Comparison of ENCODE assay signal across 1 cellular context in the genomic region with DNA sequence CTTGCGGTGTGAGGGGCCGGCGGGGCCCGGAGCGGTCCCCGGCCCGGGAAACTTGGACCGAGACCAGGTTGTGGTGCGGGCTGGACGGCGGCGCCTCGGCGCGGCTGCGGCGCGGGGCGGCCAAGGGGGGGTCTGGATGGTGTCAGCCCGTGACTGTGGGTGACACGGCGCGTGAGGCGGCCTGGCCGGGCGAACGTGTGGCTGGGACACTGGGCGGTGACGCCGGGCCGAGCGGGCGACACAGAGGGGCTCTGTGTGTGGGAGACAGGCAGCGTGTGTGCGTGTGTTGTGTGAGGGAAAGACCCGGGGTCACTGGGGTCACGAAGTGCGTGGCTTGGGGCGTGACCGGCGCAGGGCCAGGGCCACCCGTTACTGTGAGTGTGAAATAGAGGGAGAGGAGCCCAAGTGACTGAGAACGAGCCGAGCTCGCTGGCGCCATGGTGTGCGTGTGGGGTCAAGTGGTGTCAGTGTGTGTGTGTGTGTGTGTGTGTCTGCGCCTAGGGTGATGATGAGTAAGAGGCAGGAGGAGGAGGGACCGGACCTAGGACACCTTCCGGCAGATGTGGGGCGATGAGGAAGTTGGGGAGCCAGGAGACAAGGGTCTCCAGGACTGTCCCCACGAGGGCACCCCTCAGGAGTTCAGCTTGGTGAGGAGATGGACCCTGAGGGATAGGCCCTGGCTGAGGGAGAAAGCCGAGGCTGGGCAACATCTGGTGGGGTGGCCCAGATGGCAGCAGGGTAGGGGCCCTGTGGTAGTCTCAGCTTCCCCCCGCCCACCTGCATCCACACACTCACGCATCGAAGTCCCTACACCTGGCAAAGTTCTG.
A peak's percentile ranks its signal among the peaks of the same experiment; 100 is the strongest.
TF ChIP-seq lines count a peak whose summit lies in the region.

No MANE protein-coding gene starts in this region.

TF ChIP-seq in HepG2, 621 proteins besides CTCF, POLR2A, EP300 and RAD21 (continued from another document and continues in another):
- TF ChIP-seq, protein P1, sequence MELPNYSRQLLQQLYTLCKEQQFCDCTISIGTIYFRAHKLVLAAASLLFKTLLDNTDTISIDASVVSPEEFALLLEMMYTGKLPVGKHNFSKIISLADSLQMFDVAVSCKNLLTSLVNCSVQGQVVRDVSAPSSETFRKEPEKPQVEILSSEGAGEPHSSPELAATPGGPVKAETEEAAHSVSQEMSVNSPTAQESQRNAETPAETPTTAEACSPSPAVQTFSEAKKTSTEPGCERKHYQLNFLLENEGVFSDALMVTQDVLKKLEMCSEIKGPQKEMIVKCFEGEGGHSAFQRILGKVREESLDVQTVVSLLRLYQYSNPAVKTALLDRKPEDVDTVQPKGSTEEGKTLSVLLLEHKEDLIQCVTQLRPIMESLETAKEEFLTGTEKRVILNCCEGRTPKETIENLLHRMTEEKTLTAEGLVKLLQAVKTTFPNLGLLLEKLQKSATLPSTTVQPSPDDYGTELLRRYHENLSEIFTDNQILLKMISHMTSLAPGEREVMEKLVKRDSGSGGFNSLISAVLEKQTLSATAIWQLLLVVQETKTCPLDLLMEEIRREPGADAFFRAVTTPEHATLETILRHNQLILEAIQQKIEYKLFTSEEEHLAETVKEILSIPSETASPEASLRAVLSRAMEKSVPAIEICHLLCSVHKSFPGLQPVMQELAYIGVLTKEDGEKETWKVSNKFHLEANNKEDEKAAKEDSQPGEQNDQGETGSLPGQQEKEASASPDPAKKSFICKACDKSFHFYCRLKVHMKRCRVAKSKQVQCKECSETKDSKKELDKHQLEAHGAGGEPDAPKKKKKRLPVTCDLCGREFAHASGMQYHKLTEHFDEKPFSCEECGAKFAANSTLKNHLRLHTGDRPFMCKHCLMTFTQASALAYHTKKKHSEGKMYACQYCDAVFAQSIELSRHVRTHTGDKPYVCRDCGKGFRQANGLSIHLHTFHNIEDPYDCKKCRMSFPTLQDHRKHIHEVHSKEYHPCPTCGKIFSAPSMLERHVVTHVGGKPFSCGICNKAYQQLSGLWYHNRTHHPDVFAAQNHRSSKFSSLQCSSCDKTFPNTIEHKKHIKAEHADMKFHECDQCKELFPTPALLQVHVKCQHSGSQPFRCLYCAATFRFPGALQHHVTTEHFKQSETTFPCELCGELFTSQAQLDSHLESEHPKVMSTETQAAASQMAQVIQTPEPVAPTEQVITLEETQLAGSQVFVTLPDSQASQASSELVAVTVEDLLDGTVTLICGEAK (IDR thresholded peaks at IDR 0.05), result no peak
- TF ChIP-seq, protein P1 (CRISPR knock-in tag; IDR thresholded peaks at IDR 0.05), result no peak
- TF ChIP-seq NR2C2 (CRISPR knock-in tag; IDR thresholded peaks at IDR 0.05; ENCODE audit: borderline replicate concordance) (peak; percentile 61), HES4 (CRISPR knock-in tag; IDR thresholded peaks at IDR 0.05; ENCODE audit: borderline replicate concordance) (no peak), ZNF768 (CRISPR knock-in tag; IDR thresholded peaks at IDR 0.05) (peak; percentile 1; the same call in 1 of the 2 replicates), ZNF101 (CRISPR knock-in tag; IDR thresholded peaks at IDR 0.05; ENCODE audit: borderline replicate concordance, low read depth) (no peak), SRSF9 (IDR thresholded peaks at IDR 0.05; ENCODE audit: borderline replicate concordance, insufficient read depth, low read depth, low read length, poor library complexity, severe bottlenecking) (no peak), KLF16 (CRISPR knock-in tag; IDR thresholded peaks at IDR 0.05) (no peak), YEATS2 (CRISPR knock-in tag; IDR thresholded peaks at IDR 0.05; ENCODE audit: borderline replicate concordance) (no peak), HNF4G (IDR thresholded peaks at IDR 0.05; ENCODE audit: borderline replicate concordance, low read depth, low read length) (no peak), HNF4G (CRISPR knock-in tag; IDR thresholded peaks at IDR 0.05; ENCODE audit: borderline replicate concordance, low read depth) (no peak), ZNF891 (CRISPR knock-in tag; IDR thresholded peaks at IDR 0.05) (no peak), GATA4 (IDR thresholded peaks at IDR 0.05; ENCODE audit: borderline replicate concordance, low read depth) (no peak), GATAD2A (CRISPR knock-in tag; IDR thresholded peaks at IDR 0.05) (peak; percentile 29; the same call in 1 of the 2 replicates), ATF1 (CRISPR knock-in tag; IDR thresholded peaks at IDR 0.05) (no peak), MNT (IDR thresholded peaks at IDR 0.05) (0 out of 2 replicates have a peak, but pooled peaks have one; percentile 17), REPIN1 (CRISPR knock-in tag; IDR thresholded peaks at IDR 0.05; ENCODE audit: borderline replicate concordance, low read depth) (no peak), KLF15 (CRISPR knock-in tag; IDR thresholded peaks at IDR 0.05; ENCODE audit: borderline replicate concordance) (no peak), SPEN (CRISPR knock-in tag; IDR thresholded peaks at IDR 0.05; ENCODE audit: low read depth) (no peak), NFE2L1 (CRISPR knock-in tag; IDR thresholded peaks at IDR 0.05; ENCODE audit: borderline replicate concordance) (no peak), NR2F1 (CRISPR knock-in tag; IDR thresholded peaks at IDR 0.05) (peak; percentile 62 to 88; a peak in 3 of 4 replicates)
- TF ChIP-seq, protein P2, sequence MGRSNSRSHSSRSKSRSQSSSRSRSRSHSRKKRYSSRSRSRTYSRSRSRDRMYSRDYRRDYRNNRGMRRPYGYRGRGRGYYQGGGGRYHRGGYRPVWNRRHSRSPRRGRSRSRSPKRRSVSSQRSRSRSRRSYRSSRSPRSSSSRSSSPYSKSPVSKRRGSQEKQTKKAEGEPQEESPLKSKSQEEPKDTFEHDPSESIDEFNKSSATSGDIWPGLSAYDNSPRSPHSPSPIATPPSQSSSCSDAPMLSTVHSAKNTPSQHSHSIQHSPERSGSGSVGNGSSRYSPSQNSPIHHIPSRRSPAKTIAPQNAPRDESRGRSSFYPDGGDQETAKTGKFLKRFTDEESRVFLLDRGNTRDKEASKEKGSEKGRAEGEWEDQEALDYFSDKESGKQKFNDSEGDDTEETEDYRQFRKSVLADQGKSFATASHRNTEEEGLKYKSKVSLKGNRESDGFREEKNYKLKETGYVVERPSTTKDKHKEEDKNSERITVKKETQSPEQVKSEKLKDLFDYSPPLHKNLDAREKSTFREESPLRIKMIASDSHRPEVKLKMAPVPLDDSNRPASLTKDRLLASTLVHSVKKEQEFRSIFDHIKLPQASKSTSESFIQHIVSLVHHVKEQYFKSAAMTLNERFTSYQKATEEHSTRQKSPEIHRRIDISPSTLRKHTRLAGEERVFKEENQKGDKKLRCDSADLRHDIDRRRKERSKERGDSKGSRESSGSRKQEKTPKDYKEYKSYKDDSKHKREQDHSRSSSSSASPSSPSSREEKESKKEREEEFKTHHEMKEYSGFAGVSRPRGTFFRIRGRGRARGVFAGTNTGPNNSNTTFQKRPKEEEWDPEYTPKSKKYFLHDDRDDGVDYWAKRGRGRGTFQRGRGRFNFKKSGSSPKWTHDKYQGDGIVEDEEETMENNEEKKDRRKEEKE (IDR thresholded peaks at IDR 0.05), result no peak
- TF ChIP-seq, protein P3, sequence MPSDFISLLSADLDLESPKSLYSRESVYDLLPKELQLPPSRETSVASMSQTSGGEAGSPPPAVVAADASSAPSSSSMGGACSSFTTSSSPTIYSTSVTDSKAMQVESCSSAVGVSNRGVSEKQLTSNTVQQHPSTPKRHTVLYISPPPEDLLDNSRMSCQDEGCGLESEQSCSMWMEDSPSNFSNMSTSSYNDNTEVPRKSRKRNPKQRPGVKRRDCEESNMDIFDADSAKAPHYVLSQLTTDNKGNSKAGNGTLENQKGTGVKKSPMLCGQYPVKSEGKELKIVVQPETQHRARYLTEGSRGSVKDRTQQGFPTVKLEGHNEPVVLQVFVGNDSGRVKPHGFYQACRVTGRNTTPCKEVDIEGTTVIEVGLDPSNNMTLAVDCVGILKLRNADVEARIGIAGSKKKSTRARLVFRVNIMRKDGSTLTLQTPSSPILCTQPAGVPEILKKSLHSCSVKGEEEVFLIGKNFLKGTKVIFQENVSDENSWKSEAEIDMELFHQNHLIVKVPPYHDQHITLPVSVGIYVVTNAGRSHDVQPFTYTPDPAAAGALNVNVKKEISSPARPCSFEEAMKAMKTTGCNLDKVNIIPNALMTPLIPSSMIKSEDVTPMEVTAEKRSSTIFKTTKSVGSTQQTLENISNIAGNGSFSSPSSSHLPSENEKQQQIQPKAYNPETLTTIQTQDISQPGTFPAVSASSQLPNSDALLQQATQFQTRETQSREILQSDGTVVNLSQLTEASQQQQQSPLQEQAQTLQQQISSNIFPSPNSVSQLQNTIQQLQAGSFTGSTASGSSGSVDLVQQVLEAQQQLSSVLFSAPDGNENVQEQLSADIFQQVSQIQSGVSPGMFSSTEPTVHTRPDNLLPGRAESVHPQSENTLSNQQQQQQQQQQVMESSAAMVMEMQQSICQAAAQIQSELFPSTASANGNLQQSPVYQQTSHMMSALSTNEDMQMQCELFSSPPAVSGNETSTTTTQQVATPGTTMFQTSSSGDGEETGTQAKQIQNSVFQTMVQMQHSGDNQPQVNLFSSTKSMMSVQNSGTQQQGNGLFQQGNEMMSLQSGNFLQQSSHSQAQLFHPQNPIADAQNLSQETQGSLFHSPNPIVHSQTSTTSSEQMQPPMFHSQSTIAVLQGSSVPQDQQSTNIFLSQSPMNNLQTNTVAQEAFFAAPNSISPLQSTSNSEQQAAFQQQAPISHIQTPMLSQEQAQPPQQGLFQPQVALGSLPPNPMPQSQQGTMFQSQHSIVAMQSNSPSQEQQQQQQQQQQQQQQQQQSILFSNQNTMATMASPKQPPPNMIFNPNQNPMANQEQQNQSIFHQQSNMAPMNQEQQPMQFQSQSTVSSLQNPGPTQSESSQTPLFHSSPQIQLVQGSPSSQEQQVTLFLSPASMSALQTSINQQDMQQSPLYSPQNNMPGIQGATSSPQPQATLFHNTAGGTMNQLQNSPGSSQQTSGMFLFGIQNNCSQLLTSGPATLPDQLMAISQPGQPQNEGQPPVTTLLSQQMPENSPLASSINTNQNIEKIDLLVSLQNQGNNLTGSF (CRISPR knock-in tag; IDR thresholded peaks at IDR 0.05), result no peak
- TF ChIP-seq, protein P4, sequence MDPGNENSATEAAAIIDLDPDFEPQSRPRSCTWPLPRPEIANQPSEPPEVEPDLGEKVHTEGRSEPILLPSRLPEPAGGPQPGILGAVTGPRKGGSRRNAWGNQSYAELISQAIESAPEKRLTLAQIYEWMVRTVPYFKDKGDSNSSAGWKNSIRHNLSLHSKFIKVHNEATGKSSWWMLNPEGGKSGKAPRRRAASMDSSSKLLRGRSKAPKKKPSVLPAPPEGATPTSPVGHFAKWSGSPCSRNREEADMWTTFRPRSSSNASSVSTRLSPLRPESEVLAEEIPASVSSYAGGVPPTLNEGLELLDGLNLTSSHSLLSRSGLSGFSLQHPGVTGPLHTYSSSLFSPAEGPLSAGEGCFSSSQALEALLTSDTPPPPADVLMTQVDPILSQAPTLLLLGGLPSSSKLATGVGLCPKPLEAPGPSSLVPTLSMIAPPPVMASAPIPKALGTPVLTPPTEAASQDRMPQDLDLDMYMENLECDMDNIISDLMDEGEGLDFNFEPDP (CRISPR knock-in tag; conservative IDR thresholded peaks at IDR 0.05), result no peak
- TF ChIP-seq, protein P5, sequence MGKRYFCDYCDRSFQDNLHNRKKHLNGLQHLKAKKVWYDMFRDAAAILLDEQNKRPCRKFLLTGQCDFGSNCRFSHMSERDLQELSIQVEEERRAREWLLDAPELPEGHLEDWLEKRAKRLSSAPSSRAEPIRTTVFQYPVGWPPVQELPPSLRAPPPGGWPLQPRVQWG (CRISPR knock-in tag; IDR thresholded peaks at IDR 0.05; ENCODE audit: borderline replicate concordance, low read depth), result no peak
